Comparison of ENCODE assay signal across 20 cellular contexts in genomic region chr5:42806004-42806700, GRCh38. TPM values are rescaled to one million over a fixed set of nuclear protein-coding genes. Genes with fewer than 3 reads are reported as not detected.
"Had no signal": no experiment of that assay in that cellular context is flagged by ENCODE, and none has a peak within 500 bp of the region (broad histone marks: within the 10 kb centered on the region; RNA-seq: fewer than 3 reads in every experiment).

No MANE protein-coding gene starts in this region.

- H3K4me3 Mint-ChIP-seq: naive thymus-derived CD8-positive, alpha-beta T cell; neural crest cell had no signal

- H3K27me3 ChIP-seq: heart left ventricle, ovary, right atrium auricular region, suprapubic skin, thyroid gland, upper lobe of left lung, vagina had no signal

- H3K4me1 Mint-ChIP-seq: naive thymus-derived CD8-positive, alpha-beta T cell had no signal

- DNase-seq: effector CD4-positive, alpha-beta T cell; heart left ventricle; hypothalamus; islet precursor cell; left ventricle myocardium inferior; mammary epithelial cell; mucosa of descending colon; naive thymus-derived CD8-positive, alpha-beta T cell; ovary; small intestine; stimulated activated CD4-positive, alpha-beta T cell treated with anti-CD3 and anti-CD28 coated beads, Interleukin-2, amount 100 ng/mL, for 48 hours; stimulated activated naive CD4-positive, alpha-beta T cell treated with Interleukin-2 at 50 U/mL for 16 hours; thyroid gland; upper lobe of left lung had no signal

- H3K36me3 ChIP-seq: ovary had no signal

- H3K4me3 ChIP-seq: coronary artery, mucosa of descending colon, ovary, right atrium auricular region, suprapubic skin, thyroid gland, vagina had no signal

- H3K27ac Mint-ChIP-seq: naive thymus-derived CD8-positive, alpha-beta T cell had no signal

- H3K9me3 Mint-ChIP-seq: naive thymus-derived CD8-positive, alpha-beta T cell; neural crest cell had no signal

- H3K9me3 ChIP-seq: heart left ventricle, left ventricle myocardium inferior, mucosa of descending colon, ovary, right atrium auricular region, suprapubic skin, thyroid gland, upper lobe of left lung, vagina had no signal

- H3K27ac ChIP-seq: coronary artery, heart left ventricle, left ventricle myocardium inferior, ovary, right atrium auricular region, suprapubic skin, vagina had no signal

- ATAC-seq: heart left ventricle; mucosa of descending colon; naive thymus-derived CD8-positive, alpha-beta T cell had no signal

RNA-seq across cellular contexts. Expression of gene CCDC152, which starts 49.5 kb away (rescaled TPM):
- total RNA-seq: chondrocyte, neural crest cell, vagina had no signal
